Comparison of ENCODE assay signal across 11 cellular contexts in genomic region chr14:104477804-104478375, GRCh38.
"Had no signal": no experiment of that assay in that cellular context is flagged by ENCODE, and none has a peak within 500 bp of the region (broad histone marks: within the 10 kb centered on the region; RNA-seq: fewer than 3 reads in every experiment).

No MANE protein-coding gene starts in this region.

- ATAC-seq: activated CD8-positive, alpha-beta T cell treated with anti-CD3 and anti-CD28 coated beads, Interleukin-2, amount 10 ng/mL, durations not matched to agents 7 days and 5 days; activated naive CD8-positive, alpha-beta T cell treated with anti-CD3 and anti-CD28 coated beads, Interleukin-2, amount 50 U/mL, for 24 hours; body of pancreas; heart left ventricle; right lobe of liver; stimulated activated memory B cell treated with anti-CD40 and anti-IgM and Interleukin-4, amounts not matched to agents 10 μg/mL and 1 μg/mL and 100 μg/mL, for 72 hours had no signal

- DNase-seq: activated CD4-positive, alpha-beta T cell treated with anti-CD3 and anti-CD28 coated beads, Interleukin-2, amount 10 ng/mL, durations not matched to agents 7 days and 5 days; activated CD8-positive, alpha-beta T cell treated with anti-CD3 and anti-CD28 coated beads, Interleukin-2, amount 10 ng/mL, durations not matched to agents 7 days and 5 days; activated gamma-delta T cell; activated naive CD4-positive, alpha-beta T cell treated with anti-CD3 and anti-CD28 coated beads, Interleukin-2, amount 50 U/mL, for 16 hours; activated naive CD8-positive, alpha-beta T cell treated with anti-CD3 and anti-CD28 coated beads, Interleukin-2, amount 50 U/mL, for 24 hours; anterior cingulate cortex; body of pancreas; heart left ventricle; right lobe of liver; stomach had no signal
